ENCODE assay signal across 8 cellular contexts in genomic region chr9:13756943-13757342, GRCh38.
"Had no signal": no experiment of that assay in that cellular context is flagged by ENCODE, and none has a peak within 500 bp of the region (broad histone marks: within the 10 kb centered on the region; RNA-seq: fewer than 3 reads in every experiment).

No MANE protein-coding gene starts in this region.

- ATAC-seq: GM12878 had no signal

- H3K4me3 ChIP-seq: GM12878 had no signal

- FAIRE-seq: G401.6, GM12878, GM12891, GM12892, GM18507, GM19239 had no signal

- DNase-seq: GDM1, GF-D8 had no signal
